23 cellular contexts compared by ENCODE assay signal in genomic region chr6:25602680-25602982, GRCh38. TPM values are rescaled to one million over a fixed set of nuclear protein-coding genes. Genes with fewer than 3 reads are reported as not detected.
"Had no signal": no experiment of that assay in that cellular context is flagged by ENCODE, and none has a peak within 500 bp of the region (broad histone marks: within the 10 kb centered on the region; RNA-seq: fewer than 3 reads in every experiment).

No MANE protein-coding gene starts in this region.

- H3K9me3 ChIP-seq: adrenal gland, heart left ventricle, ovary, prostate gland, transverse colon had no signal

- H3K4me1 Mint-ChIP-seq: activated T-helper 17 cell treated with anti-CD3 and anti-CD28 coated beads, Interleukin-2, amount 50 U/mL, for 72 hours had no signal

- FAIRE-seq: bronchial epithelial cell had no signal

- H3K4me3 ChIP-seq: adrenal gland, coronary artery, heart left ventricle, lung, ovary, prostate gland, transverse colon had no signal

- H3K9me3 Mint-ChIP-seq: activated T-cell treated with anti-CD3 and anti-CD28 coated beads, Interleukin-2, amount 50 U/mL, for 24 hours; activated T-helper 17 cell treated with anti-CD3 and anti-CD28 coated beads, Interleukin-2, amount 50 U/mL, for 72 hours; naive thymus-derived CD4-positive, alpha-beta T cell; stimulated activated naive B cell treated with anti-CD40 and anti-IgM and Interleukin-4, amounts not matched to agents 10 μg/mL and 1 μg/mL and 100 μg/mL, for 72 hours had no signal

- H3K4me3 Mint-ChIP-seq: activated naive CD8-positive, alpha-beta T cell; activated T-cell treated with anti-CD3 and anti-CD28 coated beads, Interleukin-2, amount 50 U/mL, for 24 hours; activated T-helper 17 cell treated with anti-CD3 and anti-CD28 coated beads, Interleukin-2, amount 50 U/mL, for 72 hours; naive thymus-derived CD4-positive, alpha-beta T cell; stimulated activated naive B cell treated with anti-CD40 and anti-IgM and Interleukin-4, amounts not matched to agents 10 μg/mL and 1 μg/mL and 100 μg/mL, for 72 hours had no signal

- H3K27ac Mint-ChIP-seq: activated naive CD8-positive, alpha-beta T cell; activated T-cell treated with anti-CD3 and anti-CD28 coated beads, Interleukin-2, amount 50 U/mL, for 24 hours; activated T-helper 17 cell treated with anti-CD3 and anti-CD28 coated beads, Interleukin-2, amount 50 U/mL, for 72 hours; naive thymus-derived CD4-positive, alpha-beta T cell; stimulated activated naive B cell treated with anti-CD40 and anti-IgM and Interleukin-4, amounts not matched to agents 10 μg/mL and 1 μg/mL and 100 μg/mL, for 72 hours had no signal

- DNase-seq: activated CD4-positive, alpha-beta T cell treated with anti-CD3 and anti-CD28 coated beads for 1 hour; activated CD4-positive, alpha-beta T cell treated with anti-CD3 and anti-CD28 coated beads, Interleukin-2, amount 50 U/mL, for 1 hour; activated CD8-positive, alpha-beta memory T cell treated with anti-CD3 and anti-CD28 coated beads for 24 hours; activated CD8-positive, alpha-beta memory T cell treated with anti-CD3 and anti-CD28 coated beads, Interleukin-2, amount 50 U/mL, for 4 hours; activated naive CD4-positive, alpha-beta T cell; activated T-cell treated with anti-CD3 and anti-CD28 coated beads, Interleukin-2, amount 50 U/mL, for 24 hours; adrenal gland; heart left ventricle; ovary; stimulated activated CD4-positive, alpha-beta T cell treated with anti-CD3 and anti-CD28 coated beads, Interleukin-2, amount 100 ng/mL, for 48 hours; stimulated activated CD8-positive, alpha-beta memory T cell treated with anti-CD3 and anti-CD28 coated beads, Interleukin-4, amount 100 ng/mL, for 48 hours; stimulated activated naive B cell treated with anti-CD40 and anti-IgM and Interleukin-4, amounts not matched to agents 10 μg/mL and 1 μg/mL and 100 μg/mL, for 72 hours; transverse colon had no signal

- H3K36me3 ChIP-seq: adrenal gland, ovary, prostate gland, transverse colon had no signal

- H3K27me3 Mint-ChIP-seq: activated naive CD8-positive, alpha-beta T cell; activated T-cell treated with anti-CD3 and anti-CD28 coated beads, Interleukin-2, amount 50 U/mL, for 24 hours; activated T-helper 17 cell treated with anti-CD3 and anti-CD28 coated beads, Interleukin-2, amount 50 U/mL, for 72 hours; naive thymus-derived CD4-positive, alpha-beta T cell had no signal

- H3K27ac ChIP-seq: adrenal gland, coronary artery, heart left ventricle, ovary, prostate gland had no signal

- H3K4me1 ChIP-seq: adrenal gland, heart left ventricle had no signal

- H3K27me3 ChIP-seq: adrenal gland, ovary, transverse colon had no signal

- ATAC-seq: activated T-helper 17 cell treated with anti-CD3 and anti-CD28 coated beads, Interleukin-2, amount 50 U/mL, for 72 hours; stimulated activated naive B cell treated with anti-CD40 and anti-IgM and Interleukin-4, amounts not matched to agents 10 μg/mL and 1 μg/mL and 100 μg/mL, for 72 hours had no signal

RNA-seq across cellular contexts. Expression of gene SCGN, which starts 49.4 kb away (rescaled TPM):
- total RNA-seq: activated T-helper 17 cell treated with anti-CD3 and anti-CD28 coated beads, Interleukin-2, amount 50 U/mL, for 72 hours; astrocyte; bronchial epithelial cell; epithelial cell of proximal tubule; fibroblast of villous mesenchyme; naive thymus-derived CD4-positive, alpha-beta T cell had no signal
- polyA plus RNA-seq: naive thymus-derived CD4-positive, alpha-beta T cell had no signal
